In the genomic region with DNA sequence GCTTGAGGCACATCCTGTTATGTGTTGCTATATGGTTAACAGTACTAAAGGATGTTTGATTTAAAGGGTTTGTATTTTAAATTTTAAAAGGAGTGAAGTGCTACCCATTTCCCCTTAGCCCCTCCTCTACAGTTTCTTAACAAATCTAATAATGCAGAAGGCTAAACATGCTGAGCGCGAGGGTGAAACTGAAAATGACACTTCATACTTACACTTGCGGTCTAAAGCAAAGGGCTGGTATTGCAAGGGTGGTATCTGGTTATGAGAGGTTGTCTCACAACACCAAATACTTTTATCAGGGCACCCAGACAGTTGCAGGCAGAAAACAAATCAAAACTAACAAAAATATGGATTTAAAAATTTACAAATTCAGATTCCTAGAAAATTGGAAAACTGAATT, we compare ENCODE assay signal across 14 cellular contexts.
A peak's percentile ranks its signal among the peaks of the same experiment; 100 is the strongest.
DNase-seq lines count a peak whose midpoint lies in the region; ATAC-seq and TF ChIP-seq lines count a peak whose summit lies in the region.
"Had no signal": no experiment of that assay in that cellular context is flagged by ENCODE, and none has a peak within 500 bp of the region (broad histone marks: within the 10 kb centered on the region; RNA-seq: fewer than 3 reads in every experiment).

No MANE protein-coding gene starts in this region.

- H3K27ac ChIP-seq in CD8-positive, alpha-beta T cell (ENCODE audit: low read depth, low read length): no peak overlapping the region
- H3K27ac ChIP-seq: GM23248 had no signal

- peaks cover 16% of the 10 kb centered on the region for H3K4me1 Mint-ChIP-seq in CD8-positive, alpha-beta T cell (ENCODE audit: low read depth)
- no peaks in the 10 kb centered on the region for H3K4me1 Mint-ChIP-seq in Calu3 (ENCODE audit: low read depth, unreplicated experiment)

- H3K9me3 ChIP-seq in CD8-positive, alpha-beta T cell (ENCODE audit: low read length): no peaks in the 10 kb centered on the region

- intact Hi-C loops in CD8-positive, alpha-beta T cell (cut with DNase I, micrococcal nuclease): loop anchor here in 1 of 2 experiments (10.0 kb wide), 1 partner anchor 167 kb away; no protein-coding TSS in a partner anchor
- intact Hi-C loops in Calu3 (cut with micrococcal nuclease; ENCODE audit: unreplicated experiment): no loop called here

- CTCF ChIA-PET in CD8-positive, alpha-beta T cell (lab: Charles Lee): no interaction called here
- CTCF ChIA-PET in Calu3 (lab: Charles Lee): no interaction called here

- no peak overlapping the region for H3K27ac Mint-ChIP-seq in CD8-positive, alpha-beta T cell
- H3K27ac Mint-ChIP-seq in Calu3 (ENCODE audit: unreplicated experiment): no peak overlapping the region

- peak in 2 of 7 experiments; percentile 15 to 32 for DNase-seq in CD8-positive, alpha-beta T cell
- DNase-seq in RPMI7951 (ENCODE audit: low read depth): peak; percentile 39
- no peak for DNase-seq in Calu3
- no peak for DNase-seq in KG1 (lab: John Stamatoyannopoulos, UW)
- no peak for DNase-seq in pons (ENCODE audit: low spot score)
- no peak for DNase-seq in HPDE6-E6E7 (ENCODE audit: extremely low spot score)
- DNase-seq: activated effector memory CD4-positive, alpha-beta T cell treated with anti-CD3 and anti-CD28 coated beads, Interleukin-2, amount 50 U/mL, for 16 hours; GM23248; kidney glomerular epithelial cell; NCI-H146; substantia nigra; SW 1271 had no signal

- no peaks in the 10 kb centered on the region for H3K27me3 Mint-ChIP-seq in CD8-positive, alpha-beta T cell (ENCODE audit: low read depth)
- no peaks in the 10 kb centered on the region for H3K27me3 Mint-ChIP-seq in Calu3 (ENCODE audit: unreplicated experiment)

- H3K9me3 Mint-ChIP-seq in CD8-positive, alpha-beta T cell: no peaks in the 10 kb centered on the region
- H3K9me3 Mint-ChIP-seq in Calu3 (ENCODE audit: low read depth, unreplicated experiment): peaks cover 7% of the 10 kb centered on the region

- no TSS peak for BruUV-seq in Calu3 (replicated peaks; lab: Mats Ljungman, UMichigan)

- POLR2A ChIA-PET in CD8-positive, alpha-beta T cell (lab: Charles Lee): interaction anchor here (1.0 kb wide), 1 partner anchor 88 kb away, joined by 3 read pairs; no protein-coding TSS in a partner anchor

- no peaks in the 10 kb centered on the region for H3K36me3 Mint-ChIP-seq in CD8-positive, alpha-beta T cell
- H3K36me3 Mint-ChIP-seq in Calu3 (ENCODE audit: insufficient read depth, unreplicated experiment): no peaks in the 10 kb centered on the region

- peak; percentile 77 for ATAC-seq in CD8-positive, alpha-beta T cell
- ATAC-seq in GM18870 (IDR thresholded peaks at IDR 0.05; ENCODE audit: unreplicated experiment) (peak; percentile 65), HG02938 (IDR thresholded peaks at IDR 0.05; ENCODE audit: unreplicated experiment) (peak; percentile 99)

- H3K36me3 ChIP-seq in CD8-positive, alpha-beta T cell (ENCODE audit: insufficient read depth, low read length): no peaks in the 10 kb centered on the region

- TF ChIP-seq CTCF in CD8-positive, alpha-beta T cell (IDR thresholded peaks at IDR 0.05): no peak
- TF ChIP-seq CTCF in Calu3 (IDR thresholded peaks at IDR 0.05; ENCODE audit: unreplicated experiment): no peak

- no peak overlapping the region for H3K4me3 ChIP-seq in CD8-positive, alpha-beta T cell (ENCODE audit: low read depth, low read length)
- H3K4me3 ChIP-seq: GM23248 had no signal

- H3K27me3 ChIP-seq in CD8-positive, alpha-beta T cell (ENCODE audit: insufficient read depth, low read length): no peaks in the 10 kb centered on the region

- H3K4me1 ChIP-seq in CD8-positive, alpha-beta T cell (ENCODE audit: insufficient read depth, low read length): peaks cover 9% of the 10 kb centered on the region

- no peak overlapping the region for H3K4me3 Mint-ChIP-seq in CD8-positive, alpha-beta T cell
- H3K4me3 Mint-ChIP-seq in Calu3 (ENCODE audit: low read depth, unreplicated experiment): no peak overlapping the region
